ENCODE assay signal across 19 cellular contexts in genomic region chr3:58864480-58864879, GRCh38.
A peak's percentile ranks its signal among the peaks of the same experiment; 100 is the strongest.
DNase-seq lines count a peak whose midpoint lies in the region; ATAC-seq, FAIRE-seq and TF ChIP-seq lines count a peak whose summit lies in the region.
"Had no signal": no experiment of that assay in that cellular context is flagged by ENCODE, and none has a peak within 500 bp of the region (broad histone marks: within the 10 kb centered on the region; RNA-seq: fewer than 3 reads in every experiment).

No MANE protein-coding gene starts in this region.

- H3K27ac ChIP-seq in BLaER1 = peak overlapping the region; percentile 91
- H3K27ac ChIP-seq in GM23248 = no peak overlapping the region
- H3K27ac ChIP-seq in endothelial cell of umbilical vein (ENCODE audit: insufficient read depth, low read depth, low read length) = no peak overlapping the region

- no peaks in the 10 kb centered on the region; the same call in 1 of the 2 replicates for H3K27me3 Mint-ChIP-seq in WTC11 (ENCODE audit: low read depth)
- peaks cover 6% of the 10 kb centered on the region for H3K27me3 Mint-ChIP-seq in activated T-helper 1 cell treated with anti-CD3 and anti-CD28 coated beads, Interleukin-12 subunit alpha, Interleukin-12 subunit beta, Interleukin-2, Interleukin-4 antibody, amounts not matched to agents 30 ng/mL and 10 ng/mL and 1 ng/mL, durations not matched to agents 14 hours and 24 hours and 36 hours (ENCODE audit: insufficient read depth)

- FAIRE-seq in endothelial cell of umbilical vein (lab: Jason Lieb, UNC) = peak; percentile 81
- FAIRE-seq: GM12892, GM18507, H1 had no signal

- dilution Hi-C loops in endothelial cell of umbilical vein (cut with MboI; ENCODE audit: extremely low pct_ligation_motif_present, low sequenced_read_pairs) = no loop called here

- DNase-seq in GM23248 (peak; percentile 6), WTC11 (ENCODE audit: low spot score) (no peak), endothelial cell of umbilical vein (ENCODE audit: low read depth, low spot score) (peak; percentile 45), NCI-H1417 (lab: John Stamatoyannopoulos, UW) (no peak), SHP77 (lab: John Stamatoyannopoulos, UW) (no peak), UCSD-AML1 (lab: John Stamatoyannopoulos, UW; ENCODE audit: unreplicated experiment) (no peak)
- no peak for DNase-seq in activated T-helper 1 cell treated with anti-CD3 and anti-CD28 coated beads, Interleukin-12 subunit alpha, Interleukin-12 subunit beta, Interleukin-2, Interleukin-4 antibody, amounts not matched to agents 30 ng/mL and 10 ng/mL and 1 ng/mL, durations not matched to agents 14 hours and 24 hours and 36 hours (ENCODE audit: low spot score)
- DNase-seq: 8988T; Calu3; CD8-positive, alpha-beta T cell; DMS53; DND-41; GDM1; H9 had no signal

- in situ Hi-C loops in GM23248 (cut with MboI) = no loop called here

- H3K9me1 ChIP-seq in endothelial cell of umbilical vein (replicated peaks; ENCODE audit: control insufficient read depth, extremely low read depth, insufficient read depth, low read length) = no peaks in the 10 kb centered on the region

- H3K27me3 ChIP-seq in BLaER1 (no peaks in the 10 kb centered on the region), GM23248 (replicated peaks; ENCODE audit: insufficient read depth) (no peaks in the 10 kb centered on the region), endothelial cell of umbilical vein (ENCODE audit: control insufficient read depth in 2 of 2, insufficient read depth in 2 of 2, low read length in 2 of 2) (no peaks in the 10 kb centered on the region)
- H3K27me3 ChIP-seq: BLaER1 treated with 17β-estradiol and CSF1 and Interleukin-3, amounts not matched to agents 10 nM and 100 nM had no signal

- H3K9me3 ChIP-seq in BLaER1 (peaks cover 18% of the 10 kb centered on the region; the same call in 1 of the 2 replicates), GM23248 (ENCODE audit: low read depth) (no peaks in the 10 kb centered on the region), endothelial cell of umbilical vein (replicated peaks; ENCODE audit: control insufficient read depth, insufficient read depth, low read length) (no peaks in the 10 kb centered on the region)

- no peaks in the 10 kb centered on the region for H3K9me2 ChIP-seq in GM23248 (ENCODE audit: insufficient read depth)

- H3K4me2 ChIP-seq in BLaER1 (peak overlapping the region; percentile 80), GM23248 (ENCODE audit: unreplicated experiment) (no peak overlapping the region), endothelial cell of umbilical vein (ENCODE audit: insufficient read depth, low read length) (peak overlapping the region; percentile 9)

- H3K4me3 Mint-ChIP-seq in WTC11 = no peak overlapping the region
- H3K4me3 Mint-ChIP-seq in activated T-helper 1 cell treated with anti-CD3 and anti-CD28 coated beads, Interleukin-12 subunit alpha, Interleukin-12 subunit beta, Interleukin-2, Interleukin-4 antibody, amounts not matched to agents 30 ng/mL and 10 ng/mL and 1 ng/mL, durations not matched to agents 14 hours and 24 hours and 36 hours = no peak overlapping the region
- H3K4me3 Mint-ChIP-seq: CD8-positive, alpha-beta T cell had no signal

- H3K36me3 ChIP-seq in BLaER1 (peaks cover 22% of the 10 kb centered on the region; the same call in 1 of the 2 replicates), GM23248 (ENCODE audit: low read depth) (no peaks in the 10 kb centered on the region), endothelial cell of umbilical vein (ENCODE audit: control insufficient read depth in 2 of 2, extremely low read depth in 1 of 2, insufficient read depth in 2 of 2, low read length in 2 of 2) (no peaks in the 10 kb centered on the region)

- no TSS peak for BruUV-seq in endothelial cell of umbilical vein (replicated peaks; lab: Mats Ljungman, UMichigan)

- intact Hi-C loops in endothelial cell of umbilical vein (cut with micrococcal nuclease) = no loop called here
- intact Hi-C loops in activated T-helper 1 cell treated with anti-CD3 and anti-CD28 coated beads, Interleukin-12 subunit alpha, Interleukin-12 subunit beta, Interleukin-2, Interleukin-4 antibody, amounts not matched to agents 30 ng/mL and 10 ng/mL and 1 ng/mL, durations not matched to agents 14 hours and 24 hours and 36 hours (cut with micrococcal nuclease) = no loop called here

- peaks cover 78% of the 10 kb centered on the region for H3K4me1 ChIP-seq in BLaER1
- peaks cover 8% of the 10 kb centered on the region; the same call in 1 of the 2 replicates for H3K4me1 ChIP-seq in GM23248 (ENCODE audit: insufficient read depth)
- H3K4me1 ChIP-seq in endothelial cell of umbilical vein (ENCODE audit: control insufficient read depth, extremely low read depth, insufficient read depth, low read length) = peaks cover 9% of the 10 kb centered on the region

- H3K27ac Mint-ChIP-seq in WTC11 = peak overlapping the region; percentile 41; the same call in 1 of the 2 replicates
- H3K27ac Mint-ChIP-seq in activated T-helper 1 cell treated with anti-CD3 and anti-CD28 coated beads, Interleukin-12 subunit alpha, Interleukin-12 subunit beta, Interleukin-2, Interleukin-4 antibody, amounts not matched to agents 30 ng/mL and 10 ng/mL and 1 ng/mL, durations not matched to agents 14 hours and 24 hours and 36 hours = no peak overlapping the region
- H3K27ac Mint-ChIP-seq: CD8-positive, alpha-beta T cell had no signal

- no peak overlapping the region; the same call in 1 of the 2 replicates for H3K9ac ChIP-seq in BLaER1
- no peak overlapping the region for H3K9ac ChIP-seq in GM23248
- no peak overlapping the region for H3K9ac ChIP-seq in endothelial cell of umbilical vein (replicated peaks; ENCODE audit: extremely low read depth, insufficient read depth, low read length)

- TF ChIP-seq CTCF in WTC11 (IDR thresholded peaks at IDR 0.05) (no peak), endothelial cell of umbilical vein (IDR thresholded peaks at IDR 0.05; ENCODE audit: extremely low read depth in 1 of 2, insufficient read depth in 1 of 2, low read depth in 1 of 2, low read length in 2 of 2) (no peak)

- no peaks in the 10 kb centered on the region for H3K79me2 ChIP-seq in GM23248 (ENCODE audit: insufficient read depth)
- H3K79me2 ChIP-seq in endothelial cell of umbilical vein (ENCODE audit: control insufficient read depth, insufficient read depth, low read length) = no peaks in the 10 kb centered on the region

- CTCF ChIA-PET in WTC11 (lab: Charles Lee) = no interaction called here
- CTCF ChIA-PET in endothelial cell of umbilical vein (lab: Charles Lee) = interaction anchor here (1.2 to 1.4 kb wide), 2 partner anchors 100 to 189 kb away, joined by 3 read pairs; no protein-coding TSS in a partner anchor

- TF ChIP-seq POLR2A in endothelial cell of umbilical vein (IDR thresholded peaks at IDR 0.05; ENCODE audit: low read depth, low read length) = no peak

- H2AFZ ChIP-seq in GM23248 = no peak overlapping the region
- peak overlapping the region; percentile 6 for H2AFZ ChIP-seq in endothelial cell of umbilical vein (ENCODE audit: low read depth, low read length)

- H3K4me3 ChIP-seq in BLaER1 = no peak overlapping the region
- no peak overlapping the region for H3K4me3 ChIP-seq in GM23248
- no peak overlapping the region for H3K4me3 ChIP-seq in endothelial cell of umbilical vein (replicated peaks in 1 of 3; ENCODE audit: insufficient read depth in 1 of 3, low read depth in 1 of 3, low read length in 3 of 3)

- no peaks in the 10 kb centered on the region for H3K9me3 Mint-ChIP-seq in WTC11
- H3K9me3 Mint-ChIP-seq in activated T-helper 1 cell treated with anti-CD3 and anti-CD28 coated beads, Interleukin-12 subunit alpha, Interleukin-12 subunit beta, Interleukin-2, Interleukin-4 antibody, amounts not matched to agents 30 ng/mL and 10 ng/mL and 1 ng/mL, durations not matched to agents 14 hours and 24 hours and 36 hours = no peaks in the 10 kb centered on the region
- H3K9me3 Mint-ChIP-seq: CD8-positive, alpha-beta T cell; H9 had no signal

- H3K36me3 Mint-ChIP-seq in WTC11 = no peaks in the 10 kb centered on the region
- H3K36me3 Mint-ChIP-seq in activated T-helper 1 cell treated with anti-CD3 and anti-CD28 coated beads, Interleukin-12 subunit alpha, Interleukin-12 subunit beta, Interleukin-2, Interleukin-4 antibody, amounts not matched to agents 30 ng/mL and 10 ng/mL and 1 ng/mL, durations not matched to agents 14 hours and 24 hours and 36 hours (ENCODE audit: low read depth) = no peaks in the 10 kb centered on the region
- H3K36me3 Mint-ChIP-seq: CD8-positive, alpha-beta T cell had no signal

- no peak for ATAC-seq in WTC11
- ATAC-seq: CD8-positive, alpha-beta T cell had no signal

- no peaks in the 10 kb centered on the region for H3F3A ChIP-seq in GM23248 (ENCODE audit: insufficient read depth)

- POLR2A ChIA-PET in WTC11 (lab: Charles Lee) = no interaction called here
- POLR2A ChIA-PET in endothelial cell of umbilical vein (lab: Charles Lee) = no interaction called here

- H4K20me1 ChIP-seq in BLaER1 (no peaks in the 10 kb centered on the region), GM23248 (ENCODE audit: insufficient read depth) (no peaks in the 10 kb centered on the region), endothelial cell of umbilical vein (replicated peaks; ENCODE audit: control insufficient read depth, extremely low read depth, insufficient read depth, low read length) (no peaks in the 10 kb centered on the region)
- H4K20me1 ChIP-seq: BLaER1 treated with 17β-estradiol and CSF1 and Interleukin-3, amounts not matched to agents 10 nM and 100 nM had no signal

- peaks cover 54% of the 10 kb centered on the region for H3K4me1 Mint-ChIP-seq in WTC11
- no peaks in the 10 kb centered on the region for H3K4me1 Mint-ChIP-seq in activated T-helper 1 cell treated with anti-CD3 and anti-CD28 coated beads, Interleukin-12 subunit alpha, Interleukin-12 subunit beta, Interleukin-2, Interleukin-4 antibody, amounts not matched to agents 30 ng/mL and 10 ng/mL and 1 ng/mL, durations not matched to agents 14 hours and 24 hours and 36 hours (ENCODE audit: low read depth)

TF ChIP-seq in WTC11, 78 proteins besides CTCF, POLR2A, EP300 and RAD21 (continues in another document):
- TF ChIP-seq JUN (CRISPR knock-in tag; IDR thresholded peaks at IDR 0.05) = no peak

TF ChIP-seq in endothelial cell of umbilical vein, 7 proteins besides CTCF, POLR2A, EP300 and RAD21:
- peak; percentile 41 for TF ChIP-seq JUN (IDR thresholded peaks at IDR 0.05; ENCODE audit: borderline replicate concordance, insufficient read depth, insufficient read length, low read depth)
- peak; percentile 68 for TF ChIP-seq FOS (IDR thresholded peaks at IDR 0.05; ENCODE audit: borderline replicate concordance, insufficient read depth, low read length)
- TF ChIP-seq GATA2 (IDR thresholded peaks at IDR 0.05; ENCODE audit: insufficient read depth, insufficient read length, low read depth, low read length) = no peak

Comparison
In these comparisons a context has a peak if more than half of its experiments do, and no peak if none do; other contexts are left out.
1. DNase-seq: peak in GM23248 (single experiment) and endothelial cell of umbilical vein (single experiment); none in WTC11 (single experiment), NCI-H1417 (0 of 3), SHP77 (0 of 2), UCSD-AML1 (single experiment) and activated T-helper 1 cell treated with anti-CD3 and anti-CD28 coated beads, Interleukin-12 subunit alpha, Interleukin-12 subunit beta, Interleukin-2, Interleukin-4 antibody, amounts not matched to agents 30 ng/mL and 10 ng/mL and 1 ng/mL, durations not matched to agents 14 hours and 24 hours and 36 hours (single experiment).